In genomic region chr7:80775972-80776371, GRCh38 we compare ENCODE assay signal across 17 cellular contexts.
"Had no signal": no experiment of that assay in that cellular context is flagged by ENCODE, and none has a peak within 500 bp of the region (broad histone marks: within the 10 kb centered on the region; RNA-seq: fewer than 3 reads in every experiment).

No MANE protein-coding gene starts in this region.

- DNase-seq: activated CD4-positive, alpha-beta memory T cell treated with anti-CD3 and anti-CD28 coated beads, Interleukin-2, amount 10 ng/mL, durations not matched to agents 7 days and 5 days; activated CD4-positive, alpha-beta T cell treated with anti-CD3 and anti-CD28 coated beads for 36 hours; activated CD8-positive, alpha-beta memory T cell treated with anti-CD3 and anti-CD28 coated beads, Interleukin-2, amount 50 U/mL, for 4 hours; activated gamma-delta T cell; activated T-cell treated with anti-CD3 and anti-CD28 coated beads, Interleukin-2, amount 50 U/mL, for 48 hours; amygdala; cortex of kidney; effector CD4-positive, alpha-beta T cell; foreskin fibroblast; head of caudate nucleus; naive B cell; stimulated activated CD4-positive, alpha-beta T cell treated with anti-CD3 and anti-CD28 coated beads, Interleukin-12 subunit alpha, Interleukin-12 subunit beta, amount 100 ng/mL, for 4 hours; stimulated activated CD4-positive, alpha-beta T cell treated with anti-CD3 and anti-CD28 coated beads, Interleukin-2, amount 100 ng/mL, for 24 hours; T-helper 17 cell had no signal

- H3K4me3 ChIP-seq: lung, neural progenitor cell had no signal

- H3K27ac ChIP-seq: neural progenitor cell had no signal

- ATAC-seq: activated CD4-positive, alpha-beta T cell treated with anti-CD3 and anti-CD28 coated beads for 36 hours; stimulated activated effector memory CD8-positive, alpha-beta T cell treated with anti-CD3 and anti-CD28 coated beads, Interleukin-12 subunit alpha, Interleukin-12 subunit beta, amount 100 ng/mL, for 72 hours; T-helper 17 cell had no signal

- H3K36me3 ChIP-seq: neural progenitor cell had no signal

- H3K27me3 ChIP-seq: neural progenitor cell had no signal
